8 cellular contexts compared by ENCODE assay signal in the genomic region with DNA sequence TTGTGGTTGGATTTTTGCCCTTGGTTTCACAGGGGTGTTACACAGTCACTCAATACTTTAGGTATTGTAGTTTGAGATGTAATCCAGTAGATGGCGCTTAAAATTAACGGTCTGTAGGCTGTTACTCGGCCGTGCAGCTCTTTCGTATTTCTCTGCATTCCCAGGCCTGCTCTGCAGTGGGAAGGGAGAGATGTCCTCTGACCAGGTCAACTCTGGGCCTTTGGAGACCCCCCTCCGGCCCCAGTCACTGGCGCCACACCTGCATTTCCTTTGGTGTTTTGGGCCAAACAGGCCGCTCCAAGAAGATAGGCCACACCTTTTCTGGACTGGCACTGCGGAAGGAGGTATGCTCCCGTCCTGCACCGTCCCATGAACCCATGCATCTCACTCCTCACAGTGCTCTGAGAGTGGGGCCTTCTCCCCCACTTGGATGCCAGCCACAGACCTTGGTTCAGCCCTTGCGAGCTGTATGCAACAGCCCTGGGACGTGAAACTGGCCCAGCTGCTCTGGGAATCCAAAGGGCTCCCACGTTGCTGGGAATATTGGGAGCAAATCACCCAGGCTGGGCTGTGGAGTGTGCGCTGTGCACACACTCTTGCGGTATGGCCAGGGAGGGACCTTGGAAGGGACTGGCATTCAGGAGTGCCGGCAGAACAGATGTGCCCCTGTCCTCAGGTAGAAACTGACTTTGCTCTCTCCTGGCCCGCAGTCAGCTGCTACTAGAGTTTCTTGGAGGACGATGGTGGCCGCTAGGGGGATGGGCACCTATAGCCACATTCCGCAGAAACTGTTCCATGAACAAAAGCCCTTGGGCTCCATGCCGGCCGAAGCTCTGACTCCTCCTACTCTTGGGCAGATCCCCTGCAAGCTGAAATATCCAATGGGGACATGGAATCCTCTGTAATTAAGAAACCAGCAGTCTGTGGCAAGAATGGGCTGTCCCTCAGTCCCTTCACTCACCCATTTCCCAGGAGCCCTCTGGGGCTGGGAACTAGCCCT.
A peak's percentile ranks its signal among the peaks of the same experiment; 100 is the strongest.
DNase-seq lines count a peak whose midpoint lies in the region; ATAC-seq and TF ChIP-seq lines count a peak whose summit lies in the region.

No MANE protein-coding gene starts in this region.

- H3K27ac Mint-ChIP-seq in neural crest cell (ENCODE audit: unreplicated experiment), result peak overlapping the region; percentile 5

- ATAC-seq in GM19438 (IDR thresholded peaks at IDR 0.05; ENCODE audit: low read depth, unreplicated experiment) (peak; percentile 94), HG03432 (IDR thresholded peaks at IDR 0.05; ENCODE audit: unreplicated experiment) (peak; percentile 96)

- H3K9me3 Mint-ChIP-seq in neural crest cell, result peaks cover 2% of the 10 kb centered on the region

- no peaks in the 10 kb centered on the region for H3K4me1 ChIP-seq in NT2/D1 (ENCODE audit: insufficient read depth, insufficient read length)

- H3K4me3 ChIP-seq in NT2/D1 (ENCODE audit: insufficient read length, low read depth), result no peak overlapping the region
- peak overlapping the region; percentile 17 for H3K4me3 ChIP-seq in epithelial cell of esophagus (ENCODE audit: low read length)

- no peaks in the 10 kb centered on the region for H3K27me3 ChIP-seq in NT2/D1 (ENCODE audit: insufficient read depth, insufficient read length)

- TF ChIP-seq CTCF in epithelial cell of esophagus (IDR thresholded peaks at IDR 0.05; ENCODE audit: insufficient read depth, low read depth, low read length, missing control alignments), result peak; percentile 64
- peak; percentile 70 for TF ChIP-seq CTCF in neural crest cell (conservative IDR thresholded peaks at IDR 0.05)

- H3K4me1 Mint-ChIP-seq in neural crest cell, result peaks cover 16% of the 10 kb centered on the region

- no peaks in the 10 kb centered on the region for H3K36me3 ChIP-seq in NT2/D1 (ENCODE audit: insufficient read depth, insufficient read length, low read length)

- no peaks in the 10 kb centered on the region for H3K27me3 Mint-ChIP-seq in neural crest cell (ENCODE audit: low read depth)

- no peak overlapping the region for H3K4me3 Mint-ChIP-seq in neural crest cell

- peak; percentile 81 for DNase-seq in COLO829 (ENCODE audit: low spot score)
- peak; percentile 42 for DNase-seq in NT2/D1 (ENCODE audit: low read depth, low spot score)
- peak; percentile 47 for DNase-seq in epithelial cell of esophagus (ENCODE audit: low read depth)
- DNase-seq in neural crest cell (ENCODE audit: low read depth, low spot score), result peak; percentile 8
- no peak for DNase-seq in stimulated activated CD8-positive, alpha-beta memory T cell treated with anti-CD3 and anti-CD28 coated beads, Interleukin-4, amount 100 ng/mL, for 48 hours
- DNase-seq in activated CD4-positive, alpha-beta T cell treated with anti-CD3 and anti-CD28 coated beads for 48 hours, result no peak

- H3K9ac ChIP-seq in NT2/D1 (ENCODE audit: insufficient read length, low read depth), result no peak overlapping the region

- H3K9me3 ChIP-seq in NT2/D1 (ENCODE audit: insufficient read depth, low read length), result peaks cover 5% of the 10 kb centered on the region

- peaks cover 3% of the 10 kb centered on the region for H3K36me3 Mint-ChIP-seq in neural crest cell (ENCODE audit: low read depth)

Comparison
In these comparisons a context has a peak if more than half of its experiments do, and no peak if none do; other contexts are left out.
1. DNase-seq: peak in COLO829 (single experiment), NT2/D1 (single experiment), epithelial cell of esophagus (single experiment) and neural crest cell (single experiment); none in stimulated activated CD8-positive, alpha-beta memory T cell treated with anti-CD3 and anti-CD28 coated beads, Interleukin-4, amount 100 ng/mL, for 48 hours (single experiment) and activated CD4-positive, alpha-beta T cell treated with anti-CD3 and anti-CD28 coated beads for 48 hours (single experiment).